Comparison of ENCODE assay signal across 13 cellular contexts in the genomic region with DNA sequence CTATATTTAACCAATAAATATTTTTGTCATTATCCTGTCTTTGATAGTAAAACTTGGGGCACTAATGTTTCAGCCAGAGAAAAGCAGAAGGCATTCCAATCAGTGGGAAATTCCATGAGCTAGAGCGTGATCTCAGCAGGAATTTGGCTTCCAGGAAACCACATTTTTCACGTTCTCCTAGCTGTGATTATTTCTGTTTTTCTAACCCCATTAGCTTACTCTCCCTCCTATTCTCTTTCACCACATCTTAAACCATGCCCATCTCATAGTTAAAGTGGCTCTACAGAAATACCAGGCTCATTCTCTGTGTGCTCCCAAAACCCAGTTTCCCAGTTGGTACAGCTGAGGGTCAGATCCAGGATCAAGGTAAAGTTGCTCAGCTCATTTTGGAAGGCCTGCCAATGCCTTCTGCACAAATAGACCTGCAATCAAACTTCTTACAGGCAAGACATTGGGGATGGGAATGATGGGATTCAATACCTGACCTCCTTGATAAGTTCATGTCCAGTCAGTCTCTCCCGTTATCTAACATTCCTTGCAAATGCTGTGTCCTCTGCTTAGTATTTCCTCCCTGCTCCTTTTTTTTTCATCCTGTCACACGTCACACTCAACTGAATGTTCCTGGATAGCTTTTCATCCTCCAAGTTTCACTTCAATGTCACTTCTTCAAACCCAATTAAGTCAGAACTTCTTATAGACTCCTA. TPM values are rescaled to one million over a fixed set of nuclear protein-coding genes. Genes with fewer than 3 reads are reported as not detected.
A peak's percentile ranks its signal among the peaks of the same experiment; 100 is the strongest.
DNase-seq lines count a peak whose midpoint lies in the region; ATAC-seq and TF ChIP-seq lines count a peak whose summit lies in the region.
"Had no signal": no experiment of that assay in that cellular context is flagged by ENCODE, and none has a peak within 500 bp of the region (broad histone marks: within the 10 kb centered on the region; RNA-seq: fewer than 3 reads in every experiment).

No MANE protein-coding gene starts in this region.

- in situ Hi-C loops in astrocyte of the cerebellum (cut with HindIII; ENCODE audit: low sequenced_read_pairs) = no loop called here
- in situ Hi-C loops in gastrocnemius medialis (cut with MboI; ENCODE audit: low sequenced_read_pairs in 4 of 4) = no loop called here
- in situ Hi-C loops in KBM-7 (cut with MboI; ENCODE audit: low pct_unique_long_range_greater_than_20kb, low sequenced_read_pairs) = loop anchor here (25.0 kb wide), 1 partner anchor 195 kb away; no protein-coding TSS in a partner anchor

- DNase-seq in H4 (ENCODE audit: low spot score) (peak; percentile 41), astrocyte of the cerebellum (ENCODE audit: low read depth) (peak; percentile 79), left cardiac atrium (no peak), gastrocnemius medialis (no peak), KBM-7 (no peak), SW480 (ENCODE audit: low spot score) (no peak), NCI-H2107 (lab: John Stamatoyannopoulos, UW) (no peak)
- DNase-seq: cortex of kidney; NCI-H524 treated with DMSO at 0.1 percent for 48 hours; stimulated activated CD4-positive, alpha-beta T cell treated with anti-CD3 and anti-CD28 coated beads, Interleukin-2, amount 100 ng/mL, for 48 hours had no signal

- H3K27ac ChIP-seq in gastrocnemius medialis = peak overlapping the region in 3 of 4 donors; percentile 17 to 44 (median 17)
- H3K27ac ChIP-seq: SJCRH30 had no signal

- H3K9me3 ChIP-seq in gastrocnemius medialis = no peaks in the 10 kb centered on the region
- H3K9me3 ChIP-seq: SJCRH30 had no signal

- H3K4me3 ChIP-seq in astrocyte of the cerebellum (ENCODE audit: low read depth, low read length) = no peak overlapping the region
- no peak overlapping the region for H3K4me3 ChIP-seq in gastrocnemius medialis
- H3K4me3 ChIP-seq: SJCRH30 had no signal

- no peak for TF ChIP-seq CTCF in astrocyte of the cerebellum (IDR thresholded peaks at IDR 0.05; ENCODE audit: low read depth, low read length, missing control alignments)
- TF ChIP-seq CTCF in gastrocnemius medialis (IDR thresholded peaks at IDR 0.05 in 4 of 5, conservative IDR thresholded peaks at IDR 0.05 in 1 of 5) = no peak

- peak; percentile 79 to 89 for ATAC-seq in left cardiac atrium
- no peak for ATAC-seq in gastrocnemius medialis
- no peak for ATAC-seq in HG03521 (IDR thresholded peaks at IDR 0.05; ENCODE audit: unreplicated experiment)
- ATAC-seq: activated CD4-positive, CD25-positive, alpha-beta regulatory T cell treated with anti-CD3 and anti-CD28 coated beads, Interleukin-2, amount 50 U/mL, for 24 hours had no signal

- TF ChIP-seq POLR2A in gastrocnemius medialis (IDR thresholded peaks at IDR 0.05) = no peak

- intact Hi-C loops in left cardiac atrium (cut with DNase I) = no loop called here
- intact Hi-C loops in gastrocnemius medialis (cut with DNase I; ENCODE audit: low total_unique reads) = no loop called here

- no peaks in the 10 kb centered on the region for H3K27me3 ChIP-seq in gastrocnemius medialis
- H3K27me3 ChIP-seq: SJCRH30 had no signal

- peaks cover 0 to 23% of the 10 kb centered on the region in 2 donors for H3K36me3 ChIP-seq in gastrocnemius medialis
- H3K36me3 ChIP-seq: SJCRH30 had no signal

- H3K4me1 ChIP-seq in gastrocnemius medialis = peaks cover 0 to 4% of the 10 kb centered on the region in 2 donors

RNA-seq across cellular contexts. Expression of gene TMEM30A, which starts 33.1 kb away (rescaled TPM):
- total RNA-seq in H4 (2014; rRNA removed; shearing (Covaris generic)) = 132 and 152 TPM in 2 replicates
- total RNA-seq in left cardiac atrium (10 to 100 TPM; 55.2 to 82.8 TPM), gastrocnemius medialis (10 to 100 TPM; 23.8 to 44.4 (median 31.9) TPM)

Comparison
In these comparisons a context has a peak if more than half of its experiments do, and no peak if none do; other contexts are left out.
1. DNase-seq: peak in H4 (single experiment) and astrocyte of the cerebellum (single experiment); none in left cardiac atrium (single experiment), gastrocnemius medialis (0 of 2), KBM-7 (single experiment), SW480 (single experiment) and NCI-H2107 (single experiment).
2. ATAC-seq: peak in left cardiac atrium (2 of 2); none in gastrocnemius medialis (0 of 2) and HG03521 (single experiment).